20 cellular contexts compared by ENCODE assay signal in genomic region chr15:60871731-60872130, GRCh38.
DNase-seq lines count a peak whose midpoint lies in the region; ATAC-seq and TF ChIP-seq lines count a peak whose summit lies in the region.
"Had no signal": no experiment of that assay in that cellular context is flagged by ENCODE, and none has a peak within 500 bp of the region (broad histone marks: within the 10 kb centered on the region; RNA-seq: fewer than 3 reads in every experiment).

No MANE protein-coding gene starts in this region.

- H3K27me3 ChIP-seq in IMR-90 (ENCODE audit: control insufficient read depth, insufficient read depth, low read length) (peaks cover 15% of the 10 kb centered on the region), ovary (no peaks in the 10 kb centered on the region)

- H3K4me1 ChIP-seq in IMR-90 (ENCODE audit: control insufficient read depth, insufficient read depth, low read length): no peaks in the 10 kb centered on the region
- H3K4me1 ChIP-seq in ovary (ENCODE audit: insufficient read depth): peaks cover 2% of the 10 kb centered on the region
- H3K4me1 ChIP-seq: HAP-1 had no signal

- TF ChIP-seq CTCF in AG10803 (conservative IDR thresholded peaks at IDR 0.05; ENCODE audit: low read length): no peak
- no peak for TF ChIP-seq CTCF in IMR-90 (conservative IDR thresholded peaks at IDR 0.05; ENCODE audit: low read depth, low read length)
- no peak for TF ChIP-seq CTCF in choroid plexus epithelial cell (conservative IDR thresholded peaks at IDR 0.05; ENCODE audit: low read depth, low read length)
- TF ChIP-seq CTCF in ovary (IDR thresholded peaks at IDR 0.05): no peak

- H3K4ac ChIP-seq in IMR-90 (ENCODE audit: low read depth, low read length): no peak overlapping the region

- TF ChIP-seq POLR2A in IMR-90 (IDR thresholded peaks at IDR 0.05; ENCODE audit: low read depth, low read length): no peak
- no peak for TF ChIP-seq POLR2A in ovary (IDR thresholded peaks at IDR 0.05)

- peaks cover 5% of the 10 kb centered on the region for H3K27me3 Mint-ChIP-seq in activated CD4-positive, alpha-beta T cell treated with anti-CD3 and anti-CD28 coated beads, Interleukin-2, amount 10 ng/mL, durations not matched to agents 24 days and 14 days

- H3K4me3 ChIP-seq in AG10803 (ENCODE audit: low read length): no peak overlapping the region
- H3K4me3 ChIP-seq in IMR-90 (ENCODE audit: insufficient read depth, low read depth, low read length): no peak overlapping the region
- no peak overlapping the region for H3K4me3 ChIP-seq in choroid plexus epithelial cell (ENCODE audit: low read depth, low read length)
- H3K4me3 ChIP-seq in ovary: no peak overlapping the region
- H3K4me3 ChIP-seq: HAP-1, SK-N-MC had no signal

- no peak overlapping the region for H2BK15ac ChIP-seq in IMR-90 (ENCODE audit: low read depth, low read length)

- dilution Hi-C loops in IMR-90 (cut with HindIII; ENCODE audit: low sequenced_read_pairs, unreplicated experiment): no loop called here

- no peak overlapping the region for H2AK9ac ChIP-seq in IMR-90 (replicated peaks; ENCODE audit: low read depth, low read length, poor library complexity)

- no peak overlapping the region for H3K27ac Mint-ChIP-seq in activated CD4-positive, alpha-beta T cell treated with anti-CD3 and anti-CD28 coated beads, Interleukin-2, amount 10 ng/mL, durations not matched to agents 24 days and 14 days

- no peaks in the 10 kb centered on the region for H3K36me3 ChIP-seq in IMR-90 (ENCODE audit: control insufficient read depth, insufficient read depth, low read length)
- H3K36me3 ChIP-seq in ovary: no peaks in the 10 kb centered on the region
- H3K36me3 ChIP-seq: HAP-1 had no signal

- no peak overlapping the region for H3K56ac ChIP-seq in IMR-90 (ENCODE audit: extremely low read depth, insufficient read depth, low read length)

- TF ChIP-seq RAD21 in IMR-90 (IDR thresholded peaks at IDR 0.05; ENCODE audit: low read length): no peak

- H4K5ac ChIP-seq in IMR-90 (ENCODE audit: low read depth, low read length): no peak overlapping the region

- H3K14ac ChIP-seq in IMR-90 (replicated peaks; ENCODE audit: low read depth, low read length): no peak overlapping the region

- no peak overlapping the region for H3K9ac ChIP-seq in IMR-90 (ENCODE audit: low read depth, low read length)

- H3K9me3 ChIP-seq in IMR-90 (ENCODE audit: control insufficient read depth, insufficient read depth, low read length): no peaks in the 10 kb centered on the region
- no peaks in the 10 kb centered on the region for H3K9me3 ChIP-seq in ovary
- H3K9me3 ChIP-seq: HAP-1 had no signal

- H2BK120ac ChIP-seq in IMR-90 (ENCODE audit: low read depth, low read length): no peak overlapping the region

- H3K79me1 ChIP-seq in IMR-90 (ENCODE audit: low read depth in 1 of 2, low read length in 2 of 2): no peaks in the 10 kb centered on the region

- H2AK5ac ChIP-seq in IMR-90 (ENCODE audit: low read depth, low read length): no peak overlapping the region

- CTCF ChIA-PET in IMR-90 (lab: Yijun Ruan, JAX): interaction anchor here (1.0 kb wide), 1 partner anchor 286 kb away, joined by 3 read pairs; no protein-coding TSS in a partner anchor

- POLR2A ChIA-PET in IMR-90 (lab: Charles Lee; ENCODE audit: unreplicated experiment): no interaction called here

- H2BK5ac ChIP-seq in IMR-90 (ENCODE audit: low read depth, low read length, poor library complexity, severe bottlenecking): no peak overlapping the region

- no peak overlapping the region for H4K8ac ChIP-seq in IMR-90 (ENCODE audit: low read depth in 2 of 2, low read length in 2 of 2)

- H4K20me1 ChIP-seq in IMR-90 (ENCODE audit: insufficient read depth, low read length): no peaks in the 10 kb centered on the region

- ATAC-seq in IMR-90 (ENCODE audit: low read depth): peak; percentile 84
- ATAC-seq in left lobe of liver: peak; percentile 84
- no peak for ATAC-seq in HG02981 (IDR thresholded peaks at IDR 0.05; ENCODE audit: unreplicated experiment)
- ATAC-seq in GM21619 (IDR thresholded peaks at IDR 0.05; ENCODE audit: unreplicated experiment): no peak

- no peak overlapping the region for H3K4me3 Mint-ChIP-seq in activated CD4-positive, alpha-beta T cell treated with anti-CD3 and anti-CD28 coated beads, Interleukin-2, amount 10 ng/mL, durations not matched to agents 24 days and 14 days

- H3K4me2 ChIP-seq in IMR-90 (ENCODE audit: low read depth, low read length): no peak overlapping the region

- H3K18ac ChIP-seq in IMR-90 (ENCODE audit: low read depth, low read length): no peak overlapping the region

- in situ Hi-C loops in IMR-90 (cut with MboI; ENCODE audit: low sequenced_read_pairs): no loop called here

- no peak for TF ChIP-seq EP300 in ovary (IDR thresholded peaks at IDR 0.05)

- H4K91ac ChIP-seq in IMR-90 (ENCODE audit: insufficient read depth, low read depth, low read length): no peak overlapping the region

- no peak overlapping the region for H3K27ac ChIP-seq in IMR-90 (ENCODE audit: insufficient read depth, low read length)
- no peak overlapping the region for H3K27ac ChIP-seq in ovary
- H3K27ac ChIP-seq: C4-2B, SK-N-MC had no signal

- no peak overlapping the region for H2BK20ac ChIP-seq in IMR-90 (ENCODE audit: low read depth, low read length)

- no peaks in the 10 kb centered on the region for H3K4me1 Mint-ChIP-seq in activated CD4-positive, alpha-beta T cell treated with anti-CD3 and anti-CD28 coated beads, Interleukin-2, amount 10 ng/mL, durations not matched to agents 24 days and 14 days

- DNase-seq in AG10803 (ENCODE audit: low read depth) (peak; percentile 10), IMR-90 (peak; percentile 42), choroid plexus epithelial cell (ENCODE audit: low read depth) (peak; percentile 20), left lobe of liver (ENCODE audit: low spot score) (no peak), ovary (no peak)
- no peak for DNase-seq in activated CD4-positive, alpha-beta T cell treated with anti-CD3 and anti-CD28 coated beads, Interleukin-2, amount 10 ng/mL, durations not matched to agents 24 days and 14 days
- DNase-seq: AML-193, KBM-7, MV-4-11, NCI-H187, NCI-H2227 treated with DMSO at 0.1 percent for 48 hours, NCI-H510A treated with DMSO at 0.1 percent for 48 hours, NCI-H82, OCI-M1, SHP77 had no signal

- no peak overlapping the region for H2AFZ ChIP-seq in IMR-90 (replicated peaks; ENCODE audit: low read length, poor library complexity)

- no peaks in the 10 kb centered on the region for H3K36me3 Mint-ChIP-seq in activated CD4-positive, alpha-beta T cell treated with anti-CD3 and anti-CD28 coated beads, Interleukin-2, amount 10 ng/mL, durations not matched to agents 24 days and 14 days (ENCODE audit: low read depth)

- no peaks in the 10 kb centered on the region for H3K9me3 Mint-ChIP-seq in activated CD4-positive, alpha-beta T cell treated with anti-CD3 and anti-CD28 coated beads, Interleukin-2, amount 10 ng/mL, durations not matched to agents 24 days and 14 days

- no peak overlapping the region for H3K23ac ChIP-seq in IMR-90 (ENCODE audit: low read depth, low read length)

- no TSS peak for BruUV-seq in IMR-90 (replicated peaks; lab: Mats Ljungman, UMichigan)

- H3K9me1 ChIP-seq in IMR-90 (ENCODE audit: insufficient read depth, low read length): no peaks in the 10 kb centered on the region

- no CpG with 5 or more reads among the region's 1 CpG for WGBS in IMR-90 (ENCODE audit: extremely low coverage in 2 of 2, insufficient read length in 1 of 2), 2 experiments
- WGBS in ovary, 3 donors: 8 to 19% (median 10%) methylated on average over 1 of the region's 1 CpG

- intact Hi-C loops in IMR-90 (cut with micrococcal nuclease): no loop called here
- intact Hi-C loops in activated CD4-positive, alpha-beta T cell treated with anti-CD3 and anti-CD28 coated beads, Interleukin-2, amount 10 ng/mL, durations not matched to agents 24 days and 14 days (cut with micrococcal nuclease): no loop called here
- intact Hi-C loops in ovary (cut with DNase I): no loop called here

TF ChIP-seq in IMR-90, 13 proteins besides CTCF, POLR2A, EP300 and RAD21:
- no peak for TF ChIP-seq MAFK (IDR thresholded peaks at IDR 0.05; ENCODE audit: low read depth, low read length)
- TF ChIP-seq MAZ (IDR thresholded peaks at IDR 0.05; ENCODE audit: borderline replicate concordance, low read depth, low read length): no peak
- no peak for TF ChIP-seq RFX5 (IDR thresholded peaks at IDR 0.05; ENCODE audit: low read depth, low read length)
- TF ChIP-seq NFE2L2 (IDR thresholded peaks at IDR 0.05; ENCODE audit: low read depth, low read length): no peak
- TF ChIP-seq CEBPB (IDR thresholded peaks at IDR 0.05; ENCODE audit: low read depth, low read length): no peak
- no peak for TF ChIP-seq MXI1 (IDR thresholded peaks at IDR 0.05; ENCODE audit: borderline replicate concordance, low read depth, low read length)
- no peak for TF ChIP-seq SMC3 (IDR thresholded peaks at IDR 0.05; ENCODE audit: low read depth, low read length)

Comparison
In these comparisons a context has a peak if more than half of its experiments do, and no peak if none do; other contexts are left out.
1. DNase-seq: peak in AG10803 (single experiment), IMR-90 (single experiment) and choroid plexus epithelial cell (single experiment); none in left lobe of liver (single experiment), activated CD4-positive, alpha-beta T cell treated with anti-CD3 and anti-CD28 coated beads, Interleukin-2, amount 10 ng/mL, durations not matched to agents 24 days and 14 days (single experiment) and ovary (0 of 5).
2. ATAC-seq: peak in IMR-90 (single experiment) and left lobe of liver (single experiment); none in HG02981 (single experiment) and GM21619 (single experiment).